25 cellular contexts compared by ENCODE assay signal in the genomic region with DNA sequence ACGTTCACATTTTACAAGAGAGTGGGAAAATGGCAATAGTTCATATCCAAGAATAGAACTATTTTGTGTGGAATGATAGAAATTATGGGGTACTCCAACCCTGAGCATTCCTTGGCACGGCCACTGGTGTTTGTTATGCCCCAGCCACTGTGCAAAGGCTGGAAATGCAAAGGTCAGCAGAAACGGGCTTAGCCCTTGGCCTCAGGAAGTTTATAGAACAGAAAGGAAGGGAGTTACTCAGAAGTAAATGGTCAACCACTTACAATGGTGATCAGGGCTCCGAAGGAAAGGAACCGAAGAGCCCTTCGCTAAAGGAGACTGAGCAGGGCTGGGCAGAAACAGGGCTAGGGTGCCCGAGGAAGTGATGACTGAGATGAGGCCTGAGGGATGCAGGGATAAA. TPM values are rescaled to one million over a fixed set of nuclear protein-coding genes. Genes with fewer than 3 reads are reported as not detected.
DNase-seq lines count a peak whose midpoint lies in the region; ATAC-seq, FAIRE-seq and TF ChIP-seq lines count a peak whose summit lies in the region.
"Had no signal": no experiment of that assay in that cellular context is flagged by ENCODE, and none has a peak within 500 bp of the region (broad histone marks: within the 10 kb centered on the region; RNA-seq: fewer than 3 reads in every experiment).

No MANE protein-coding gene starts in this region.

- no peak for TF ChIP-seq CTCF in A549 (IDR thresholded peaks at IDR 0.05)
- no peak for TF ChIP-seq CTCF in chondrocyte (IDR thresholded peaks at IDR 0.05)
- no peak for TF ChIP-seq CTCF in osteoblast (IDR thresholded peaks at IDR 0.05; ENCODE audit: extremely low read depth, low read depth, low read length)
- no peak for TF ChIP-seq CTCF in GM10248 (IDR thresholded peaks at IDR 0.05; ENCODE audit: control extremely low read depth, extremely low read depth, low read depth, missing control alignments)

- H3K4me2 ChIP-seq in A549 (no peak overlapping the region), osteoblast (ENCODE audit: insufficient read depth, low read length) (no peak overlapping the region)
- H3K4me2 ChIP-seq: PC-9 had no signal

- peak overlapping the region; percentile 37 for H3K27ac Mint-ChIP-seq in chondrocyte (ENCODE audit: unreplicated experiment)
- H3K27ac Mint-ChIP-seq: H9 had no signal

- H3K9me3 ChIP-seq in A549 (no peaks in the 10 kb centered on the region), osteoblast (ENCODE audit: low read depth, low read length) (no peaks in the 10 kb centered on the region)
- H3K9me3 ChIP-seq: SJCRH30 had no signal

- TF ChIP-seq POLR2A in A549 (IDR thresholded peaks at IDR 0.05; ENCODE audit: low read length) = no peak

- POLR2A ChIA-PET in A549 (lab: Yijun Ruan, JAX) = no interaction called here
- POLR2A ChIA-PET in GM10248 (lab: Yijun Ruan, JAX) = no interaction called here

- no peak for FAIRE-seq in A549 (lab: Jason Lieb, UNC)

- DNase-seq in A549 (ENCODE audit: low read depth in 1 of 2, low spot score in 1 of 2) = no peak
- no peak for DNase-seq in chondrocyte (ENCODE audit: low spot score)
- DNase-seq in kidney tubule cell (ENCODE audit: low spot score) = peak; percentile 21
- DNase-seq in osteoblast (ENCODE audit: insufficient read length, low spot score, missing footprints) = no peak
- DNase-seq in cardiac septum (ENCODE audit: low spot score) = no peak
- DNase-seq in GM10248 (ENCODE audit: extremely low spot score) = no peak
- DNase-seq in NCI-H526 treated with DMSO at 0.1 percent for 48 hours (lab: John Stamatoyannopoulos, UW) = no peak
- DNase-seq in activated effector memory CD4-positive, alpha-beta T cell treated with anti-CD3 and anti-CD28 coated beads, Interleukin-2, amount 50 U/mL, for 16 hours = no peak
- DNase-seq: DMS153; DND-41; H9; Karpas-422; NCI-H1105; NCI-H1436 treated with DMSO at 0.1 percent for 48 hours; NCI-H1930; NCI-H2107; NCI-H446; NCI-H524 treated with DMSO at 0.1 percent for 48 hours; NCI-H82; NK-92 treated with Interleukin-12 subunit alpha and Interleukin-12 subunit beta, amount 100 ng/mL, for 24 hours; PC-9; SJCRH30 had no signal

- no peak overlapping the region for H3K4me3 Mint-ChIP-seq in chondrocyte (ENCODE audit: unreplicated experiment)
- H3K4me3 Mint-ChIP-seq: H9 had no signal

- H3K27me3 Mint-ChIP-seq in chondrocyte (ENCODE audit: low read depth) = no peaks in the 10 kb centered on the region

- TF ChIP-seq RAD21 in A549 (conservative IDR thresholded peaks at IDR 0.05 in 1 of 2, IDR thresholded peaks at IDR 0.05 in 1 of 2) = no peak

- H3K79me2 ChIP-seq in osteoblast (ENCODE audit: insufficient read depth, low read length) = no peaks in the 10 kb centered on the region

- WGBS in A549 (ENCODE audit: missing lambda C conversion rate) = 90% methylated on average over 7 of the region's 7 CpGs

- H3K4me1 Mint-ChIP-seq in chondrocyte (ENCODE audit: low read depth) = peaks cover 40% of the 10 kb centered on the region

- peaks cover 29% of the 10 kb centered on the region for H3K4me1 ChIP-seq in A549
- peaks cover 47% of the 10 kb centered on the region for H3K4me1 ChIP-seq in osteoblast (ENCODE audit: insufficient read depth, low read length)

- no peaks in the 10 kb centered on the region for H3K27me3 ChIP-seq in osteoblast (ENCODE audit: insufficient read depth, low read length)
- H3K27me3 ChIP-seq: SJCRH30 had no signal

- no peak for TF ChIP-seq EP300 in A549 (IDR thresholded peaks at IDR 0.05)

- peak overlapping the region in 1 of 2 experiments; percentile 8; a peak in 1 of 6 replicates for H3K27ac ChIP-seq in A549
- H3K27ac ChIP-seq in osteoblast (ENCODE audit: low read depth, low read length) = no peak overlapping the region
- H3K27ac ChIP-seq: 22Rv1, PC-9, SJCRH30 had no signal

- H3K4me3 ChIP-seq in A549 (no peak overlapping the region), osteoblast (ENCODE audit: insufficient read depth, low read length) (no peak overlapping the region)
- H3K4me3 ChIP-seq: PC-9, SJCRH30 had no signal

- peak overlapping the region; percentile 18 for H2AFZ ChIP-seq in osteoblast (ENCODE audit: low read length)
- H2AFZ ChIP-seq: PC-9 had no signal

- ATAC-seq in A549 = no peak
- ATAC-seq: Right ventricle myocardium inferior, SK-N-SH treated with all-trans-retinoic acid at 6 μM for 48 hours had no signal

- CTCF ChIA-PET in A549 (lab: Yijun Ruan, JAX) = interaction anchor here (1.4 kb wide), 1 partner anchor 334 kb away, joined by 4 read pairs; no protein-coding TSS in a partner anchor
- CTCF ChIA-PET in GM10248 (lab: Yijun Ruan, JAX) = no interaction called here

- H3K36me3 Mint-ChIP-seq in chondrocyte (ENCODE audit: low read depth) = no peaks in the 10 kb centered on the region

- no peaks in the 10 kb centered on the region for H3K9me3 Mint-ChIP-seq in chondrocyte (ENCODE audit: low read depth)
- H3K9me3 Mint-ChIP-seq: H9 had no signal

- intact Hi-C loops in cardiac septum (cut with DNase I) = no loop called here

- no peaks in the 10 kb centered on the region for H4K20me1 ChIP-seq in osteoblast (ENCODE audit: insufficient read depth, low read length)

- H3K36me3 ChIP-seq in osteoblast (ENCODE audit: insufficient read depth, low read length) = no peaks in the 10 kb centered on the region
- H3K36me3 ChIP-seq: SJCRH30 had no signal

TF ChIP-seq in A549, 52 proteins besides CTCF, POLR2A, EP300 and RAD21:
- peak; percentile 94 for TF ChIP-seq MAFK (IDR thresholded peaks at IDR 0.05; ENCODE audit: partially characterized antibody)
- TF ChIP-seq ZC3H11A (IDR thresholded peaks at IDR 0.05) = no peak

RNA-seq across cellular contexts. Expression of gene KICS2, which starts 45.1 kb away (rescaled TPM):
- polyA plus RNA-seq in A549 (2011; rRNA removed) (21.4 and 22.5 TPM in 2 replicates), A549 (2017; fragmentation: RNase III; extraction: RNeasy Plus Mini Kit Qiagen cat#74134 plus additional on column Dnase treatment) (9.1 to 9.6 TPM (median 9.4 TPM) in 3 replicates)
- 8.9 and 10.4 TPM in 2 replicates for polyA plus RNA-seq in A549 (2012; cell fraction: cytosol; rRNA removed)
- 7.1 and 9.7 TPM in 2 replicates for polyA plus RNA-seq in A549 (2012; cell fraction: nucleus; rRNA removed)
- polyA minus RNA-seq in A549 (2011; rRNA and poly(A)+ RNA removed) = 28.3 and 29.1 TPM in 2 replicates
- total RNA-seq in chondrocyte (2.9 to 4.2 TPM (median 3.1 TPM) in 3 replicates), osteoblast (5.4 and 6.8 TPM in 2 replicates), cardiac septum (5.4 TPM)
